11 cellular contexts compared by ENCODE assay signal in genomic region chr19:4518345-4519171, GRCh38. TPM values are rescaled to one million over a fixed set of nuclear protein-coding genes. Genes with fewer than 3 reads are reported as not detected.
DNase-seq lines count a peak whose midpoint lies in the region; ATAC-seq and TF ChIP-seq lines count a peak whose summit lies in the region.
"Had no signal": no experiment of that assay in that cellular context is flagged by ENCODE, and none has a peak within 500 bp of the region (broad histone marks: within the 10 kb centered on the region; RNA-seq: fewer than 3 reads in every experiment).

PLIN4 (minus strand) TSS chr19:4518486; CDS start chr19:4518272, 214 bp downstream.

- DNase-seq in MG63 (peak; percentile 17), coronary artery (ENCODE audit: low spot score) (no peak), left lung (peak in 1 of 2 donors; percentile 65), suprapubic skin (ENCODE audit: low spot score in 2 of 2) (no peak), cerebellum (ENCODE audit: low spot score) (no peak), cerebellar nuclear complex (lab: John Stamatoyannopoulos, UW) (no peak)
- no peak for DNase-seq in activated CD4-positive, CD25-positive, alpha-beta regulatory T cell (lab: John Stamatoyannopoulos, UW)
- DNase-seq in activated effector memory CD4-positive, alpha-beta T cell treated with Interleukin-2 at 50 U/mL for 16 hours: no peak
- DNase-seq: activated naive CD4-positive, alpha-beta T cell treated with anti-CD3 and anti-CD28 coated beads, Interleukin-2, amount 10 ng/mL, durations not matched to agents 7 days and 5 days; kidney had no signal

- H3K4me1 ChIP-seq in left lung: no peaks in the 10 kb centered on the region
- H3K4me1 ChIP-seq in suprapubic skin: peaks cover 14% of the 10 kb centered on the region

- 43% methylated on average over 23 of the region's 34 CpGs for WGBS in suprapubic skin

- intact Hi-C loops in left lung (cut with DNase I): no loop called here

- TF ChIP-seq CTCF in coronary artery (IDR thresholded peaks at IDR 0.05): no peak
- no peak for TF ChIP-seq CTCF in left lung (IDR thresholded peaks at IDR 0.05)
- TF ChIP-seq CTCF in suprapubic skin (IDR thresholded peaks at IDR 0.05): no peak

- ATAC-seq in left lung: peak; percentile 54

- peak within 1 kb of the TSS in 1 of 2 donors; percentile 11 for H3K27ac ChIP-seq in coronary artery
- no peak within 1 kb of the TSS for H3K27ac ChIP-seq in left lung
- H3K27ac ChIP-seq in suprapubic skin: no peak within 1 kb of the TSS
- H3K27ac ChIP-seq: SK-N-MC had no signal

- TF ChIP-seq EP300 in suprapubic skin (IDR thresholded peaks at IDR 0.05): no peak

- TF ChIP-seq POLR2A in suprapubic skin (IDR thresholded peaks at IDR 0.05): no peak

- no peak within 1 kb of the TSS for H3K4me3 ChIP-seq in MG63
- H3K4me3 ChIP-seq in coronary artery: peak within 1 kb of the TSS; percentile 25
- H3K4me3 ChIP-seq in left lung: no peak within 1 kb of the TSS
- H3K4me3 ChIP-seq in suprapubic skin: no peak within 1 kb of the TSS
- H3K4me3 ChIP-seq: SK-N-MC had no signal

- H3K36me3 ChIP-seq in MG63: no peaks in the 10 kb centered on the region
- no peaks in the 10 kb centered on the region for H3K36me3 ChIP-seq in left lung
- H3K36me3 ChIP-seq in suprapubic skin: no peaks in the 10 kb centered on the region

- H3K9me3 ChIP-seq in MG63 (no peaks in the 10 kb centered on the region), left lung (no peaks in the 10 kb centered on the region), suprapubic skin (no peaks in the 10 kb centered on the region)

- H3K27me3 ChIP-seq in MG63: no peaks in the 10 kb centered on the region
- H3K27me3 ChIP-seq in left lung: peaks cover 0 to 46% of the 10 kb centered on the region in 2 donors
- peaks cover 7% of the 10 kb centered on the region for H3K27me3 ChIP-seq in suprapubic skin

RNA-seq across cellular contexts. Expression of gene PLIN4, which starts in this region (rescaled TPM):
- total RNA-seq in MG63 (2014; rRNA removed; shearing (Covaris generic); ENCODE audit: low replicate concordance): not detected in 2 replicates
- 1 to 10 TPM; 1.2 to 4.0 TPM for total RNA-seq in left lung
- 10 to 100 TPM; 12.4 to 38.3 (median 19.3) TPM for total RNA-seq in suprapubic skin
- 0.73 TPM for total RNA-seq in cerebellum

Comparison
In these comparisons a context has a peak if more than half of its experiments do, and no peak if none do; other contexts are left out.
1. Peak in DNase-seq in MG63; RNA of the gene not detected or under 1 TPM.